In genomic region chr1:214551436-214552173, GRCh38 we compare ENCODE assay signal across 8 cellular contexts. TPM values are rescaled to one million over a fixed set of nuclear protein-coding genes. Genes with fewer than 3 reads are reported as not detected.
DNase-seq lines count a peak whose midpoint lies in the region; ATAC-seq and TF ChIP-seq lines count a peak whose summit lies in the region.

PTPN14 (minus strand) TSS chr1:214551602; CDS start chr1:214464803, 86,799 bp downstream.

- WGBS in adipose tissue, 3 donors: 0 to 1% (median 1%) methylated on average over 57 to 67 of the region's 67 CpGs

- H3K4me3 ChIP-seq in neutrophil (ENCODE audit: low read depth in 1 of 2, low read length in 1 of 2): peak within 1 kb of the TSS; percentile 14 to 15

- ATAC-seq in GM19025 (IDR thresholded peaks at IDR 0.05; ENCODE audit: low read depth, unreplicated experiment): peak; percentile 44
- ATAC-seq in Right ventricle myocardium inferior: peak; percentile 93
- ATAC-seq in GM19467 (IDR thresholded peaks at IDR 0.05; ENCODE audit: unreplicated experiment): no peak

- H3K9me3 ChIP-seq in neutrophil: no peaks in the 10 kb centered on the region

- peaks cover 0 to 8% of the 10 kb centered on the region in 2 experiments for H3K4me1 ChIP-seq in neutrophil (ENCODE audit: control insufficient read depth in 1 of 2, insufficient read depth in 1 of 2, low read depth in 1 of 2, low read length in 1 of 2)

- no peak for TF ChIP-seq CTCF in neutrophil (IDR thresholded peaks at IDR 0.05)

- H3K27ac ChIP-seq in adipose tissue (ENCODE audit: low read depth, low read length) (peak within 1 kb of the TSS; percentile 74), neutrophil (no peak within 1 kb of the TSS)

- H3K27me3 ChIP-seq in neutrophil: peaks cover 96% of the 10 kb centered on the region

- no peaks in the 10 kb centered on the region for H3K36me3 ChIP-seq in neutrophil

- intact Hi-C loops in Right ventricle myocardium inferior (cut with DNase I): loop anchor here (5.0 to 10.0 kb wide), 3 partner anchors 109 to 217 kb away; no protein-coding TSS in a partner anchor

- peak in 10 of 14 donors; percentile 27 to 69 (median 48) for DNase-seq in C1 segment of cervical spinal cord (lab: John Stamatoyannopoulos, UW)
- DNase-seq in NCI-H1105 (lab: John Stamatoyannopoulos, UW): peak; percentile 11
- peak; percentile 90 for DNase-seq in Right ventricle myocardium inferior (ENCODE audit: missing footprints)
- no peak for DNase-seq in MV-4-11 (lab: John Stamatoyannopoulos, UW)

RNA-seq across cellular contexts. Expression of gene PTPN14, which starts in this region (rescaled TPM):
- polyA plus RNA-seq in adipose tissue: 1 to 10 TPM; 2.0 to 8.8 (median 7.3) TPM
- 23.0 TPM for total RNA-seq in Right ventricle myocardium inferior
